8 cellular contexts compared by ENCODE assay signal in the genomic region with DNA sequence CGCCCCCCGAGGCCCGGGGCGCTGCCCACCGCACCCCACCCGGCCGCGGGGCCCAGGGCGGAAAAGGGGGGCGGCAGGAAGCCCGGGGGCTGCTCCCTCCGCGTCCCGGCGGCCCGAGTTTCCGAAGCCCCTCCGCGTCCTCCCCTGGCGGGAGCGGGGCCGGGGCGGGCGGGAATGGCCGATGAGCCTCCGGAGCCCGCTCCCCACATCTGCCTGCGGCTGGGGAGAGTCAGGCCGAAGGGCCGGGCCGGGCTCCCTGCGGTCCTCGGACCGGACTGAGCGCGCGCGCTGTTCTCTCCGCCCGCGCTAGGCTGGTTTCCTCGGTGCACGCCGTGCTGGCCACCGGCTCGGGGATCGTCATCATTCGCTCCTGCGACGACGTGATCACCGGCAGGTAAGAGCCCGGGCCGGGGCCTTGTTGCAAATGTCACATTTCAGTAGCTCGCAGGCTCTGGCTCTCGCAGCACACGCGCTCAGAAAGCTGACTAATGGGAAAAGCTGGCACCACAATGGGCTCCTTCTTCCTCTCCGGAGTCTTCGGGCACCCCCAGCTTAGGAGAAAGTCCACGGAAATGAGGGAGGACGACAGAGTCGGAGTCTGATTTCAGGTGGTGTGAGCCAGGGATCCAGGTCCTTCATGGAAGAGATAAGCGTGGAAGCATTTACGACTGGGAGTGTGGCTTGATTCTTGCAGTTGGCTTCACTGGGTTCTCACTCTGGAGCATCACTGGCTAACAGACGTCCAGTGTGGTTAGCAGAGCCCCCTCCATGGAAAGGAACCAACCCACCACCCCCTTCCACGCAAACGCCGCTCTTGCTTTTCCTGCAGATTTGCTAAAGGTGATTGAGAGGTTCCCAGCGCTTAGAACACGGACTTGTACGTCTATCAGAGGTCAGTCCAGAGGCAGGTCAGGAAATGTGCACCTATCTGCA. TPM values are rescaled to one million over a fixed set of nuclear protein-coding genes. Genes with fewer than 3 reads are reported as not detected.
DNase-seq lines count a peak whose midpoint lies in the region; ATAC-seq and TF ChIP-seq lines count a peak whose summit lies in the region.

No MANE protein-coding gene starts in this region.

- H3K27me3 Mint-ChIP-seq in CD4-positive, CD25-positive, alpha-beta regulatory T cell, result peaks cover 30% of the 10 kb centered on the region
- H3K27me3 Mint-ChIP-seq in nephron (ENCODE audit: low read depth), result no peaks in the 10 kb centered on the region

- peaks cover 0 to 11% (median 3%) of the 10 kb centered on the region in 4 donors for H3K4me1 Mint-ChIP-seq in CD4-positive, CD25-positive, alpha-beta regulatory T cell
- peaks cover 21% of the 10 kb centered on the region for H3K4me1 Mint-ChIP-seq in nephron

- H3K36me3 ChIP-seq in CD4-positive, CD25-positive, alpha-beta regulatory T cell (ENCODE audit: control insufficient read depth, insufficient read depth, low read length), result no peaks in the 10 kb centered on the region
- no peaks in the 10 kb centered on the region for H3K36me3 ChIP-seq in urinary bladder (ENCODE audit: insufficient read depth)

- 4% methylated on average over 72 of the region's 72 CpGs for WGBS in urinary bladder

- DNase-seq in CD4-positive, CD25-positive, alpha-beta regulatory T cell, result peak in 1 of 3 donors; percentile 37
- peak; percentile 61 for DNase-seq in GM20000 (ENCODE audit: low spot score)
- no peak for DNase-seq in LNCaP clone FGC (ENCODE audit: low read depth)
- DNase-seq in activated T-cell treated with anti-CD3 and anti-CD28 coated beads for 48 hours (ENCODE audit: low read depth), result peak; percentile 57
- peak; percentile 44 for DNase-seq in fibroblast of mammary gland (ENCODE audit: low read depth)
- DNase-seq in NCI-H2107 (lab: John Stamatoyannopoulos, UW), result no peak

- H3K36me3 Mint-ChIP-seq in CD4-positive, CD25-positive, alpha-beta regulatory T cell, result no peaks in the 10 kb centered on the region
- H3K36me3 Mint-ChIP-seq in nephron (ENCODE audit: low read depth), result peaks cover 18% of the 10 kb centered on the region

- no peak overlapping the region for H3K27ac Mint-ChIP-seq in CD4-positive, CD25-positive, alpha-beta regulatory T cell
- H3K27ac Mint-ChIP-seq in nephron, result peak overlapping the region; percentile 16 to 85 (median 61)

- no peaks in the 10 kb centered on the region for H3K9me3 ChIP-seq in CD4-positive, CD25-positive, alpha-beta regulatory T cell (ENCODE audit: control insufficient read depth in 2 of 2, low read length in 2 of 2)

- ATAC-seq in CD4-positive, CD25-positive, alpha-beta regulatory T cell (ENCODE audit: low read depth in 2 of 2), result peak; percentile 21 to 26

- TF ChIP-seq CTCF in GM20000 (IDR thresholded peaks at IDR 0.05; ENCODE audit: extremely low read depth, missing control alignments), result no peak
- TF ChIP-seq CTCF in LNCaP clone FGC (IDR thresholded peaks at IDR 0.05; ENCODE audit: control insufficient read depth, extremely low read depth, insufficient read depth), result no peak
- TF ChIP-seq CTCF in fibroblast of mammary gland (conservative IDR thresholded peaks at IDR 0.05; ENCODE audit: control insufficient read depth, insufficient read depth, low read depth, low read length), result no peak
- no peak for TF ChIP-seq CTCF in nephron (IDR thresholded peaks at IDR 0.05; ENCODE audit: unreplicated experiment in 3 of 3)

- H3K27ac ChIP-seq in CD4-positive, CD25-positive, alpha-beta regulatory T cell (ENCODE audit: insufficient read depth, low read length, poor library complexity, severe bottlenecking), result no peak overlapping the region
- H3K27ac ChIP-seq in urinary bladder (ENCODE audit: low read depth), result peak overlapping the region; percentile 81

- no peaks in the 10 kb centered on the region for H3K9me3 Mint-ChIP-seq in CD4-positive, CD25-positive, alpha-beta regulatory T cell
- no peaks in the 10 kb centered on the region for H3K9me3 Mint-ChIP-seq in nephron

- H3K4me3 ChIP-seq in CD4-positive, CD25-positive, alpha-beta regulatory T cell (ENCODE audit: low read depth, low read length), result no peak overlapping the region
- H3K4me3 ChIP-seq in LNCaP clone FGC (ENCODE audit: low read depth, low read length) (peak overlapping the region; percentile 63), fibroblast of mammary gland (ENCODE audit: control insufficient read depth, low read depth, low read length) (peak overlapping the region; percentile 76), urinary bladder (ENCODE audit: low read depth, low read length) (peak overlapping the region; percentile 88)

- H3K27me3 ChIP-seq in CD4-positive, CD25-positive, alpha-beta regulatory T cell (ENCODE audit: control insufficient read depth, insufficient read depth, low read length), result peaks cover 11% of the 10 kb centered on the region

- H3K4me1 ChIP-seq in CD4-positive, CD25-positive, alpha-beta regulatory T cell (ENCODE audit: control insufficient read depth, insufficient read depth, low read length, poor library complexity, severe bottlenecking), result peaks cover 13% of the 10 kb centered on the region
- H3K4me1 ChIP-seq in urinary bladder (ENCODE audit: insufficient read depth), result no peaks in the 10 kb centered on the region

- H3K4me3 Mint-ChIP-seq in CD4-positive, CD25-positive, alpha-beta regulatory T cell, result peak overlapping the region; percentile 81 to 89 (median 82)
- H3K4me3 Mint-ChIP-seq in nephron, result peak overlapping the region; percentile 90 to 95 (median 94)

RNA-seq across cellular contexts. Expression of a gene that starts 0.7 kb away (rescaled TPM):
- 0.67 TPM for total RNA-seq in CD4-positive, CD25-positive, alpha-beta regulatory T cell
- under 1 TPM; 0.17 to 0.51 (median 0.35) TPM for polyA plus RNA-seq in CD4-positive, CD25-positive, alpha-beta regulatory T cell
- 13.7 TPM for total RNA-seq in urinary bladder
- polyA plus RNA-seq in urinary bladder, result 10.4 TPM

RNA-seq across cellular contexts. Expression of a gene that starts 18.4 kb away (rescaled TPM):
- total RNA-seq in CD4-positive, CD25-positive, alpha-beta regulatory T cell, result 79.1 TPM
- 1 to 10 TPM; 7.7 to 9.4 (median 8.4) TPM for polyA plus RNA-seq in CD4-positive, CD25-positive, alpha-beta regulatory T cell
- total RNA-seq in urinary bladder, result 14.2 TPM
- 9.5 TPM for polyA plus RNA-seq in urinary bladder

RNA-seq across cellular contexts. Expression of a gene that starts 19.0 kb away (rescaled TPM):
- total RNA-seq in CD4-positive, CD25-positive, alpha-beta regulatory T cell, result 9.2 TPM
- 10 to 100 TPM; 15.7 to 34.7 (median 21.6) TPM for polyA plus RNA-seq in CD4-positive, CD25-positive, alpha-beta regulatory T cell
- 7.3 TPM for total RNA-seq in urinary bladder
- polyA plus RNA-seq in urinary bladder, result 18.8 TPM

RNA-seq across cellular contexts. Expression of a gene that starts 49.0 kb away (rescaled TPM):
- 65.0 TPM for total RNA-seq in CD4-positive, CD25-positive, alpha-beta regulatory T cell
- polyA plus RNA-seq in CD4-positive, CD25-positive, alpha-beta regulatory T cell, result 100 to 1,000 TPM; 103 to 115 (median 110) TPM
- 41.0 TPM for total RNA-seq in urinary bladder
- 44.0 TPM for polyA plus RNA-seq in urinary bladder

RNA-seq across cellular contexts. Expression of a gene that starts 49.1 kb away (rescaled TPM):
- 36.2 TPM for total RNA-seq in CD4-positive, CD25-positive, alpha-beta regulatory T cell
- 10 to 100 TPM; 23.2 to 33.1 (median 29.4) TPM for polyA plus RNA-seq in CD4-positive, CD25-positive, alpha-beta regulatory T cell
- total RNA-seq in urinary bladder, result 9.9 TPM
- polyA plus RNA-seq in urinary bladder, result 17.6 TPM

Comparison
In these comparisons a context has a peak if more than half of its experiments do, and no peak if none do; other contexts are left out.
1. DNase-seq: peak in GM20000 (single experiment), activated T-cell treated with anti-CD3 and anti-CD28 coated beads for 48 hours (single experiment) and fibroblast of mammary gland (single experiment); none in LNCaP clone FGC (single experiment) and NCI-H2107 (single experiment).
2. H3K27ac Mint-ChIP-seq: peak in nephron (3 of 3); none in CD4-positive, CD25-positive, alpha-beta regulatory T cell (0 of 3).